21 cellular contexts compared by ENCODE assay signal in genomic region chr10:113293167-113293566, GRCh38.
DNase-seq lines count a peak whose midpoint lies in the region; ATAC-seq and TF ChIP-seq lines count a peak whose summit lies in the region.
"Had no signal": no experiment of that assay in that cellular context is flagged by ENCODE, and none has a peak within 500 bp of the region (broad histone marks: within the 10 kb centered on the region; RNA-seq: fewer than 3 reads in every experiment).

No MANE protein-coding gene starts in this region.

- H2BK12ac ChIP-seq in neuronal stem cell (ENCODE audit: low read length), result no peak overlapping the region

- H3K4me1 ChIP-seq in neuronal stem cell (ENCODE audit: control insufficient read depth in 2 of 2, insufficient read depth in 1 of 2, low read depth in 1 of 2, low read length in 2 of 2), result peaks cover 0 to 2% of the 10 kb centered on the region in 2 donors
- no peaks in the 10 kb centered on the region for H3K4me1 ChIP-seq in upper lobe of right lung
- H3K4me1 ChIP-seq: HAP-1 had no signal

- POLR2A ChIA-PET in activated CD4-positive, alpha-beta T cell treated with anti-CD3 and anti-CD28 coated beads, Interleukin-2, amount 10 ng/mL, durations not matched to agents 7 days and 5 days (lab: Charles Lee), result no interaction called here

- no peaks in the 10 kb centered on the region for H3K9me3 ChIP-seq in neuronal stem cell (replicated peaks in 1 of 2; ENCODE audit: control insufficient read depth in 2 of 2, insufficient read depth in 1 of 2, low read depth in 1 of 2, low read length in 2 of 2)
- no peaks in the 10 kb centered on the region for H3K9me3 ChIP-seq in upper lobe of right lung
- H3K9me3 ChIP-seq: A549, Caco-2, HAP-1 had no signal

- H2BK120ac ChIP-seq in neuronal stem cell (ENCODE audit: low read depth, low read length), result no peak overlapping the region

- H3K9me3 Mint-ChIP-seq in activated CD4-positive, alpha-beta T cell treated with anti-CD3 and anti-CD28 coated beads, Interleukin-2, amount 10 ng/mL, durations not matched to agents 7 days and 5 days, result no peaks in the 10 kb centered on the region
- H3K9me3 Mint-ChIP-seq: CD4-positive, alpha-beta T cell had no signal

- no peak overlapping the region for H2BK15ac ChIP-seq in neuronal stem cell (ENCODE audit: low read length)

- ATAC-seq in upper lobe of right lung, result peak; percentile 45
- ATAC-seq in HG03354 (IDR thresholded peaks at IDR 0.05; ENCODE audit: poor library complexity, severe bottlenecking, unreplicated experiment), result no peak
- no peak for ATAC-seq in activated CD4-positive, CD25-positive, alpha-beta regulatory T cell treated with anti-CD3 and anti-CD28 coated beads, Interleukin-2, amount 50 U/mL, for 24 hours
- ATAC-seq: A549, GM12878 had no signal

- H3K36me3 Mint-ChIP-seq in activated CD4-positive, alpha-beta T cell treated with anti-CD3 and anti-CD28 coated beads, Interleukin-2, amount 10 ng/mL, durations not matched to agents 7 days and 5 days (ENCODE audit: low read depth), result no peaks in the 10 kb centered on the region

- TF ChIP-seq CTCF in upper lobe of right lung (IDR thresholded peaks at IDR 0.05), result no peak

- H4K91ac ChIP-seq in neuronal stem cell (ENCODE audit: low read depth, low read length, poor library complexity), result peak overlapping the region; percentile 16

- H3K14ac ChIP-seq in neuronal stem cell (ENCODE audit: low read length), result no peak overlapping the region

- peak overlapping the region; percentile 6 for H3K9ac ChIP-seq in neuronal stem cell (ENCODE audit: low read depth, low read length, poor library complexity)
- H3K9ac ChIP-seq: GM23248 had no signal

- H3K4me3 Mint-ChIP-seq in activated CD4-positive, alpha-beta T cell treated with anti-CD3 and anti-CD28 coated beads, Interleukin-2, amount 10 ng/mL, durations not matched to agents 7 days and 5 days, result no peak overlapping the region
- H3K4me3 Mint-ChIP-seq: CD4-positive, alpha-beta T cell had no signal

- no peak overlapping the region for H2BK5ac ChIP-seq in neuronal stem cell (ENCODE audit: low read length)

- H3K23ac ChIP-seq in neuronal stem cell (ENCODE audit: low read depth, low read length, poor library complexity), result no peak overlapping the region

- H3K27ac ChIP-seq in neuronal stem cell (replicated peaks; ENCODE audit: low read length) (no peak overlapping the region), upper lobe of right lung (no peak overlapping the region)
- H3K27ac ChIP-seq: 22Rv1, A549, C4-2B, GM23248 had no signal

- H3K4me1 Mint-ChIP-seq in activated CD4-positive, alpha-beta T cell treated with anti-CD3 and anti-CD28 coated beads, Interleukin-2, amount 10 ng/mL, durations not matched to agents 7 days and 5 days, result no peaks in the 10 kb centered on the region

- intact Hi-C loops in upper lobe of right lung (cut with DNase I), result no loop called here

- H4K8ac ChIP-seq in neuronal stem cell (ENCODE audit: low read depth, low read length), result no peak overlapping the region

- DNase-seq in DMS53 (lab: John Stamatoyannopoulos, UW) (peak; percentile 67), DMS53 treated with DMSO at 0.1 percent for 48 hours (lab: John Stamatoyannopoulos, UW; ENCODE audit: unreplicated experiment) (no peak), NCI-H774 (lab: John Stamatoyannopoulos, UW) (peak; percentile 8), neuronal stem cell (ENCODE audit: low spot score) (no peak), upper lobe of right lung (no peak)
- DNase-seq in activated CD4-positive, alpha-beta T cell treated with anti-CD3 and anti-CD28 coated beads, Interleukin-2, amount 10 ng/mL, durations not matched to agents 7 days and 5 days, result no peak
- DNase-seq: AML-193; Caco-2; CD4-positive, alpha-beta T cell; DMS153; DND-41; EL; GM23248; IMR-90 had no signal

- H2AFZ ChIP-seq in neuronal stem cell (ENCODE audit: low read length), result no peak overlapping the region
- H2AFZ ChIP-seq: GM23248 had no signal

- CTCF ChIA-PET in activated CD4-positive, alpha-beta T cell treated with anti-CD3 and anti-CD28 coated beads, Interleukin-2, amount 10 ng/mL, durations not matched to agents 7 days and 5 days (lab: Charles Lee), result interaction anchor here (1.1 kb wide), 1 partner anchor 10 kb away, joined by 3 read pairs; no protein-coding TSS in a partner anchor

- H2AK5ac ChIP-seq in neuronal stem cell (ENCODE audit: low read depth, low read length), result peak overlapping the region; percentile 2

- H3K4me3 ChIP-seq in neuronal stem cell (ENCODE audit: low read length in 2 of 2) (no peak overlapping the region), upper lobe of right lung (no peak overlapping the region)
- H3K4me3 ChIP-seq: A549, GM12878, GM23248, HAP-1 had no signal

- H3K27ac Mint-ChIP-seq in activated CD4-positive, alpha-beta T cell treated with anti-CD3 and anti-CD28 coated beads, Interleukin-2, amount 10 ng/mL, durations not matched to agents 7 days and 5 days, result no peak overlapping the region
- H3K27ac Mint-ChIP-seq: CD4-positive, alpha-beta T cell had no signal

- H3K18ac ChIP-seq in neuronal stem cell (ENCODE audit: low read length), result peak overlapping the region; percentile 57

- H3K27me3 ChIP-seq in neuronal stem cell (ENCODE audit: control insufficient read depth in 3 of 3, insufficient read depth in 3 of 3, low read depth in 1 of 3, low read length in 3 of 3) (no peaks in the 10 kb centered on the region), upper lobe of right lung (no peaks in the 10 kb centered on the region)

- no peaks in the 10 kb centered on the region for H3K36me3 ChIP-seq in neuronal stem cell (replicated peaks in 1 of 2; ENCODE audit: control insufficient read depth in 2 of 2, insufficient read depth in 2 of 2, low read length in 2 of 2)
- no peaks in the 10 kb centered on the region for H3K36me3 ChIP-seq in upper lobe of right lung
- H3K36me3 ChIP-seq: HAP-1 had no signal

- no peak overlapping the region for H3K4me2 ChIP-seq in neuronal stem cell (ENCODE audit: insufficient read depth, low read length, poor library complexity, severe bottlenecking)
- H3K4me2 ChIP-seq: A549 had no signal

- H3K27me3 Mint-ChIP-seq in activated CD4-positive, alpha-beta T cell treated with anti-CD3 and anti-CD28 coated beads, Interleukin-2, amount 10 ng/mL, durations not matched to agents 7 days and 5 days, result peaks cover 11% of the 10 kb centered on the region

- no peaks in the 10 kb centered on the region for H3K79me1 ChIP-seq in neuronal stem cell (ENCODE audit: low read depth, low read length)

- WGBS in neuronal stem cell (ENCODE audit: extremely low coverage in 2 of 2, insufficient read length in 2 of 2, insufficient replicate concordance in 1 of 2), 2 donors, result no CpG with 5 or more reads among the region's 4 CpGs

- H3K4ac ChIP-seq in neuronal stem cell (ENCODE audit: low read length), result no peak overlapping the region

Comparison
In these comparisons a context has a peak if more than half of its experiments do, and no peak if none do; other contexts are left out.
1. DNase-seq: peak in DMS53 (single experiment) and NCI-H774 (single experiment); none in DMS53 treated with DMSO at 0.1 percent for 48 hours (single experiment), neuronal stem cell (single experiment), upper lobe of right lung (single experiment) and activated CD4-positive, alpha-beta T cell treated with anti-CD3 and anti-CD28 coated beads, Interleukin-2, amount 10 ng/mL, durations not matched to agents 7 days and 5 days (single experiment).